Comparison of ENCODE assay signal across 8 cellular contexts in genomic region chr11:43358670-43359431, GRCh38. TPM values are rescaled to one million over a fixed set of nuclear protein-coding genes. Genes with fewer than 3 reads are reported as not detected.
DNase-seq lines count a peak whose midpoint lies in the region; FAIRE-seq and TF ChIP-seq lines count a peak whose summit lies in the region.

TTC17 (plus strand) TSS chr11:43358920; CDS start chr11:43358955, 35 bp downstream.

- peak; percentile 95 for TF ChIP-seq POLR2A in H54 (IDR thresholded peaks at IDR 0.05; ENCODE audit: low read depth, low read length)

- no peaks in the 10 kb centered on the region for H3K36me3 ChIP-seq in Loucy (ENCODE audit: insufficient read depth, low read length)

- H3K79me2 ChIP-seq in Loucy (ENCODE audit: insufficient read depth, low read length): peaks cover 57% of the 10 kb centered on the region

- no peaks in the 10 kb centered on the region for H3K9me3 Mint-ChIP-seq in nephron
- H3K9me3 Mint-ChIP-seq in stimulated activated naive CD8-positive, alpha-beta T cell treated with anti-CD3 and anti-CD28 coated beads, Interleukin-15, Interleukin-2, amounts not matched to agents 100 ng/mL and 50 ng/mL, for 24 hours: no peaks in the 10 kb centered on the region

- FAIRE-seq in H54 (lab: Jason Lieb, UNC): peak; percentile 93

- H3K27me3 Mint-ChIP-seq in nephron (ENCODE audit: low read depth): no peaks in the 10 kb centered on the region
- no peaks in the 10 kb centered on the region for H3K27me3 Mint-ChIP-seq in stimulated activated naive CD8-positive, alpha-beta T cell treated with anti-CD3 and anti-CD28 coated beads, Interleukin-15, Interleukin-2, amounts not matched to agents 100 ng/mL and 50 ng/mL, for 24 hours

- TF ChIP-seq CTCF in Loucy (conservative IDR thresholded peaks at IDR 0.05; ENCODE audit: low read length): no peak
- no peak for TF ChIP-seq CTCF in fibroblast of the aortic adventitia (IDR thresholded peaks at IDR 0.05; ENCODE audit: insufficient read depth, low read length)
- no peak for TF ChIP-seq CTCF in nephron (IDR thresholded peaks at IDR 0.05; ENCODE audit: unreplicated experiment in 3 of 3)

- H3K4me3 Mint-ChIP-seq in nephron: peak within 1 kb of the TSS; percentile 95 to 100 (median 99)
- peak within 1 kb of the TSS; percentile 93 for H3K4me3 Mint-ChIP-seq in stimulated activated naive CD8-positive, alpha-beta T cell treated with anti-CD3 and anti-CD28 coated beads, Interleukin-15, Interleukin-2, amounts not matched to agents 100 ng/mL and 50 ng/mL, for 24 hours

- H3K36me3 Mint-ChIP-seq in nephron (ENCODE audit: low read depth): peaks cover 5% of the 10 kb centered on the region
- H3K36me3 Mint-ChIP-seq in stimulated activated naive CD8-positive, alpha-beta T cell treated with anti-CD3 and anti-CD28 coated beads, Interleukin-15, Interleukin-2, amounts not matched to agents 100 ng/mL and 50 ng/mL, for 24 hours (ENCODE audit: low read depth): peaks cover 18% of the 10 kb centered on the region

- H4K20me1 ChIP-seq in Loucy (ENCODE audit: insufficient read depth, low read length, poor library complexity, severe bottlenecking): peaks cover 44% of the 10 kb centered on the region

- H3K27ac Mint-ChIP-seq in nephron: peak within 1 kb of the TSS; percentile 90 to 97 (median 94)
- H3K27ac Mint-ChIP-seq in stimulated activated naive CD8-positive, alpha-beta T cell treated with anti-CD3 and anti-CD28 coated beads, Interleukin-15, Interleukin-2, amounts not matched to agents 100 ng/mL and 50 ng/mL, for 24 hours: peak within 1 kb of the TSS; percentile 95

- peak within 1 kb of the TSS; percentile 91 for H3K9ac ChIP-seq in Loucy (ENCODE audit: low read depth, low read length, poor library complexity, severe bottlenecking)

- peaks cover 50% of the 10 kb centered on the region for H3K4me1 Mint-ChIP-seq in nephron
- peaks cover 50% of the 10 kb centered on the region for H3K4me1 Mint-ChIP-seq in stimulated activated naive CD8-positive, alpha-beta T cell treated with anti-CD3 and anti-CD28 coated beads, Interleukin-15, Interleukin-2, amounts not matched to agents 100 ng/mL and 50 ng/mL, for 24 hours (ENCODE audit: low read depth)

- H3K9me2 ChIP-seq in Loucy (replicated peaks; ENCODE audit: low read depth, low read length): no peaks in the 10 kb centered on the region

- H3K9me3 ChIP-seq in Loucy (ENCODE audit: insufficient read depth, low read depth, low read length): no peaks in the 10 kb centered on the region

- peaks cover 37% of the 10 kb centered on the region for H3K4me1 ChIP-seq in Loucy (ENCODE audit: insufficient read depth, low read length, poor library complexity, severe bottlenecking)

- peak within 1 kb of the TSS; percentile 99 for H2AFZ ChIP-seq in Loucy (ENCODE audit: low read length)

- DNase-seq in EL (peak; percentile 95), H54 (ENCODE audit: insufficient read length, low spot score) (peak; percentile 87), SHP77 (lab: John Stamatoyannopoulos, UW) (peak; percentile 93 to 95), fibroblast of the aortic adventitia (ENCODE audit: low read depth) (peak; percentile 87)
- DNase-seq in activated effector memory CD4-positive, alpha-beta T cell treated with Interleukin-2 at 50 U/mL for 16 hours: peak; percentile 89

- H3K4me2 ChIP-seq in Loucy (ENCODE audit: low read depth, low read length, poor library complexity, severe bottlenecking): peak within 1 kb of the TSS; percentile 90

- no peaks in the 10 kb centered on the region for H3K27me3 ChIP-seq in Loucy (ENCODE audit: insufficient read depth, low read length, poor library complexity, severe bottlenecking)

- peak within 1 kb of the TSS; percentile 96 for H3K4me3 ChIP-seq in Loucy (ENCODE audit: low read length, poor library complexity, severe bottlenecking)
- peak within 1 kb of the TSS; percentile 97 for H3K4me3 ChIP-seq in fibroblast of the aortic adventitia (ENCODE audit: low read depth, low read length)

- no peaks in the 10 kb centered on the region for H3F3A ChIP-seq in Loucy (ENCODE audit: low read depth)

RNA-seq across cellular contexts. Expression of gene TTC17, which starts in this region (rescaled TPM):
- total RNA-seq in fibroblast of the aortic adventitia (ENCODE audit: low replicate concordance): 61.5 and 76.9 TPM in 2 replicates

Comparison
In these comparisons a context has a peak if more than half of its experiments do, and no peak if none do; other contexts are left out.
1. Peak in every context shown above with its lines: DNase-seq and H3K4me3 ChIP-seq.